Comparison of ENCODE assay signal across 14 cellular contexts in genomic region chr20:62905536-62906117, GRCh38.
"Had no signal": no experiment of that assay in that cellular context is flagged by ENCODE, and none has a peak within 500 bp of the region (broad histone marks: within the 10 kb centered on the region; RNA-seq: fewer than 3 reads in every experiment).

No MANE protein-coding gene starts in this region.

- H3K27ac Mint-ChIP-seq: activated CD4-positive, alpha-beta T cell treated with anti-CD3 and anti-CD28 coated beads for 36 hours; activated T-helper 1 cell treated with anti-CD3 and anti-CD28 coated beads, Interleukin-12 subunit alpha, Interleukin-12 subunit beta, Interleukin-2, Interleukin-4 antibody, amounts not matched to agents 30 ng/mL and 10 ng/mL and 1 ng/mL, durations not matched to agents 14 hours and 24 hours and 36 hours had no signal

- H3K27me3 Mint-ChIP-seq: activated CD4-positive, alpha-beta T cell treated with anti-CD3 and anti-CD28 coated beads for 36 hours had no signal

- H3K27ac ChIP-seq: epithelial cell of prostate, heart left ventricle, pancreas, tibial artery had no signal

- H3K27me3 ChIP-seq: heart left ventricle, pancreas, tibial artery had no signal

- H3K4me3 Mint-ChIP-seq: activated CD4-positive, alpha-beta T cell treated with anti-CD3 and anti-CD28 coated beads for 36 hours; activated T-helper 1 cell treated with anti-CD3 and anti-CD28 coated beads, Interleukin-12 subunit alpha, Interleukin-12 subunit beta, Interleukin-2, Interleukin-4 antibody, amounts not matched to agents 30 ng/mL and 10 ng/mL and 1 ng/mL, durations not matched to agents 14 hours and 24 hours and 36 hours had no signal

- H3K9me3 Mint-ChIP-seq: activated T-helper 1 cell treated with anti-CD3 and anti-CD28 coated beads, Interleukin-12 subunit alpha, Interleukin-12 subunit beta, Interleukin-2, Interleukin-4 antibody, amounts not matched to agents 30 ng/mL and 10 ng/mL and 1 ng/mL, durations not matched to agents 14 hours and 24 hours and 36 hours had no signal

- H3K9me3 ChIP-seq: heart left ventricle, pancreas, tibial artery had no signal

- H3K4me3 ChIP-seq: heart left ventricle, pancreas, tibial artery had no signal

- ATAC-seq: activated CD4-positive, alpha-beta T cell treated with anti-CD3 and anti-CD28 coated beads for 36 hours; left colon; pancreas had no signal

- DNase-seq: activated CD4-positive, alpha-beta T cell treated with anti-CD3 and anti-CD28 coated beads for 36 hours; activated CD8-positive, alpha-beta memory T cell treated with anti-CD3 and anti-CD28 coated beads, Interleukin-2, amount 50 U/mL, for 48 hours; activated naive CD4-positive, alpha-beta T cell; effector CD8-positive, alpha-beta T cell; foreskin melanocyte; left colon; midbrain; pancreas; stimulated activated CD4-positive, alpha-beta T cell treated with anti-CD3 and anti-CD28 coated beads, Interleukin-12 subunit alpha, Interleukin-12 subunit beta, amount 100 ng/mL, for 4 hours; stimulated activated CD4-positive, alpha-beta T cell treated with anti-CD3 and anti-CD28 coated beads, Interleukin-2, amount 100 ng/mL, for 24 hours; tibial artery had no signal
